ENCODE assay signal across 12 cellular contexts in the genomic region with DNA sequence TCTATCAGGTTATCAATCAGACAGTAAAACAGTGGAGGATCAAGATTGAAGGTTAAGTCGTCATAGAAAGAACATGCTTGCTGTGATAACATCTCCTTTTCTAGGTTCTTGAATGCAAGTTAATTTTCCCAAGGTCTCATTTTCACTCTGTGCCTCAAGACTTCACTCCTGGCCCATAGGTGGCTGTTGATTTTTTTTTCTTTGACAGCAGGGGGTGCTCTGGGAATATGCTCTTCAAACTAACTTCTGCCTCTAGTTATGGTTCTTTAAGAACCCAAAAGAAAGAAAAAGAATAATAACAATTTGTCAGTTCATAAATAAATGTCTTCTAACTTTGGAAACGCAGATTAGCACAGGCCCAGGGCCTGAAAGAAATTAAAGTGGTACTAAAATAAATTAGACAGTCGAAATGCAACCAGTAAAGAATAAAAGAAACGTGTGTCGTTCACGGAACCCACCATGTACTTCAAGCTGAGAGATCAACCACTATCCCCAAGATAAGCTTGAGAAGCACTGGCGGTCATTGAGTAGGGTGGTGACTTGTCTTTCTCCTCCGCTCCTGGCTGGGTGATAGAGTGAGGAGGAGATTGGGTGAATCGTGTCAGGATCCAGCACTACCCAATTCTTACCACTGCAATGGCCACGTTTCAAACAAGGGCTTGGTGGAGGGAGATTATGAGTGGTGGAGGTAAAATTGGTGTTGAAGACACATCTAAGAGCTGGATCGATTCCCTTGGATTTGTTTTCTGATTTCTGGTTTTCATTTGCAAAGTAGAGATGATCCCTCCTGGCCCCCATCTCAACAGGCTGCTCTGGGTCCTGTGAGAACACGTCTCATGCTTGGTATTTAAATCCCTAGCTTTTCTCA.
DNase-seq lines count a peak whose midpoint lies in the region; ATAC-seq and TF ChIP-seq lines count a peak whose summit lies in the region.
"Had no signal": no experiment of that assay in that cellular context is flagged by ENCODE, and none has a peak within 500 bp of the region (broad histone marks: within the 10 kb centered on the region; RNA-seq: fewer than 3 reads in every experiment).

No MANE protein-coding gene starts in this region.

- in situ Hi-C loops in mammary epithelial cell (cut with MboI; ENCODE audit: low sequenced_read_pairs in 2 of 2), result no loop called here

- no TSS peak for BruUV-seq in mammary epithelial cell (replicated peaks; lab: Mats Ljungman, UMichigan)

- H3K27ac ChIP-seq in mammary epithelial cell (ENCODE audit: insufficient read depth, low read depth, low read length), result peak overlapping the region; percentile 99

- H4K20me1 ChIP-seq in mammary epithelial cell (ENCODE audit: insufficient read depth, low read length), result no peaks in the 10 kb centered on the region

- dilution Hi-C loops in mammary epithelial cell (cut with HindIII; ENCODE audit: low sequenced_read_pairs), result loop anchor here (5.0 kb wide), 1 partner anchor 174 kb away; the partner anchor contains the start of gene NDUFS6

- peaks cover 2% of the 10 kb centered on the region for H3K27me3 Mint-ChIP-seq in osteocyte (ENCODE audit: unreplicated experiment)
- H3K27me3 Mint-ChIP-seq in T-helper 17 cell, result peaks cover 41% of the 10 kb centered on the region

- no peak overlapping the region for H3K9ac ChIP-seq in mammary epithelial cell (ENCODE audit: insufficient read depth, low read length)

- no peaks in the 10 kb centered on the region for H3K36me3 Mint-ChIP-seq in osteocyte (ENCODE audit: unreplicated experiment)
- no peaks in the 10 kb centered on the region for H3K36me3 Mint-ChIP-seq in T-helper 17 cell (ENCODE audit: low read depth)

- H3K9me3 ChIP-seq in mammary epithelial cell (replicated peaks; ENCODE audit: insufficient read depth, low read length) (no peaks in the 10 kb centered on the region), T-helper 17 cell (ENCODE audit: control insufficient read depth, low read length, poor library complexity, severe bottlenecking) (no peaks in the 10 kb centered on the region)

- intact Hi-C loops in mammary epithelial cell (cut with micrococcal nuclease), result loop anchor here (1.0 to 5.0 kb wide), 5 partner anchors 27 to 766 kb away; no protein-coding TSS in a partner anchor

- H3K4me1 Mint-ChIP-seq in osteocyte (ENCODE audit: unreplicated experiment), result no peaks in the 10 kb centered on the region
- H3K4me1 Mint-ChIP-seq in T-helper 17 cell, result no peaks in the 10 kb centered on the region

- H3K4me3 ChIP-seq in mammary epithelial cell (replicated peaks in 1 of 3; ENCODE audit: insufficient read depth in 1 of 3, low read depth in 2 of 3, low read length in 3 of 3), result no peak overlapping the region

- ATAC-seq in GM19463 (IDR thresholded peaks at IDR 0.05; ENCODE audit: unreplicated experiment) (no peak), T-helper 17 cell (no peak)

- TF ChIP-seq CTCF in mammary epithelial cell (conservative IDR thresholded peaks at IDR 0.05 in 1 of 2, IDR thresholded peaks at IDR 0.05 in 1 of 2; ENCODE audit: extremely low read depth in 1 of 2, insufficient read depth in 1 of 2, low read depth in 1 of 2, low read length in 2 of 2) (peak; percentile 51 to 58), osteocyte (IDR thresholded peaks at IDR 0.05) (no peak)

- H2AFZ ChIP-seq in mammary epithelial cell (ENCODE audit: low read depth, low read length), result no peak overlapping the region

- no peaks in the 10 kb centered on the region for H3K27me3 ChIP-seq in mammary epithelial cell (ENCODE audit: insufficient read depth, low read length)

- CTCF ChIA-PET in mammary epithelial cell (lab: Charles Lee; ENCODE audit: low non-redundant PET), result no interaction called here

- H3K79me2 ChIP-seq in mammary epithelial cell (ENCODE audit: insufficient read depth, low read length), result no peaks in the 10 kb centered on the region

- DNase-seq in SIG-M5 treated with dmso at 0.1 percent for 504 hours (lab: John Stamatoyannopoulos, UW; ENCODE audit: unreplicated experiment) (peak; percentile 12), SIG-M5 (lab: John Stamatoyannopoulos, UW) (no peak), MV-4-11 (lab: John Stamatoyannopoulos, UW) (peak; percentile 49), mammary epithelial cell (peak; percentile 52), osteocyte (ENCODE audit: extremely low spot score, unreplicated experiment) (peak; percentile 49), NCI-H1417 (lab: John Stamatoyannopoulos, UW) (no peak), T-helper 17 cell (no peak)
- DNase-seq: activated T-cell treated with anti-CD3 and anti-CD28 coated beads, Interleukin-2, amount 50 U/mL, for 24 hours; Calu3; cortex of kidney; NCI-H2081 had no signal

- H3K27ac Mint-ChIP-seq in osteocyte (ENCODE audit: unreplicated experiment) (no peak overlapping the region), T-helper 17 cell (no peak overlapping the region)
- H3K27ac Mint-ChIP-seq: activated T-cell treated with anti-CD3 and anti-CD28 coated beads, Interleukin-2, amount 50 U/mL, for 24 hours had no signal

- peaks cover 38% of the 10 kb centered on the region for H3K4me1 ChIP-seq in mammary epithelial cell (ENCODE audit: insufficient read depth, low read length)

- WGBS in mammary epithelial cell (ENCODE audit: low coverage, missing lambda C conversion rate), result 84% methylated on average over 10 of the region's 12 CpGs

- H3K4me3 Mint-ChIP-seq in osteocyte (ENCODE audit: unreplicated experiment), result no peak overlapping the region
- H3K4me3 Mint-ChIP-seq in T-helper 17 cell, result no peak overlapping the region
- H3K4me3 Mint-ChIP-seq: activated T-cell treated with anti-CD3 and anti-CD28 coated beads, Interleukin-2, amount 50 U/mL, for 24 hours had no signal

- H3K4me2 ChIP-seq in mammary epithelial cell (ENCODE audit: insufficient read depth, low read depth, low read length), result peak overlapping the region; percentile 95

- H3K9me3 Mint-ChIP-seq in osteocyte (ENCODE audit: unreplicated experiment), result peaks cover 9% of the 10 kb centered on the region
- H3K9me3 Mint-ChIP-seq: activated T-cell treated with anti-CD3 and anti-CD28 coated beads, Interleukin-2, amount 50 U/mL, for 24 hours had no signal

- no peaks in the 10 kb centered on the region for H3K36me3 ChIP-seq in mammary epithelial cell (ENCODE audit: insufficient read depth, low read length)

Comparison
In these comparisons a context has a peak if more than half of its experiments do, and no peak if none do; other contexts are left out.
1. DNase-seq: peak in SIG-M5 treated with dmso at 0.1 percent for 504 hours (single experiment), MV-4-11 (single experiment), mammary epithelial cell (single experiment) and osteocyte (single experiment); none in SIG-M5 (single experiment), NCI-H1417 (0 of 3) and T-helper 17 cell (0 of 3).